ENCODE assay signal across 1 cellular context in the genomic region with DNA sequence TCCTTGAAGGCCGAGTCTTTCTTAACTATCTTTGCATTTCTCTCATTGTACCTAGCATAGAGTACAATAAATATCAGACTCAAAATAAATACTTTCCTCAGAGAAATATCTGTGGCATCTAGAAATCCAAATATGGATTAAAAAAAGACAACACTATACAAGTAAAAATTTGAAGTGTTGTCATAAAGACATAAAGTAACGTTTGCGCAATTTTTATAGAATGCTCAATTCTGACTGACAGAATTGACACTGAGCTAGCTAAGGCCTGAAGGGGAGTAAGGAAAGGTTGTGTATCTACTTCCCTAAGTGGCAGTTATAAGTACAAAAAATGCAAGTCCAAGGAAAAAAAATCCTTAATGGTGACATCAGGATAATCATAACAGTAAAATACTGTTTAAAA.
TF ChIP-seq lines count a peak whose summit lies in the region.

No MANE protein-coding gene starts in this region.

TF ChIP-seq in H1, 55 proteins besides CTCF, POLR2A, EP300 and RAD21:
- TF ChIP-seq MAFK (IDR thresholded peaks at IDR 0.05; ENCODE audit: low read depth, low read length) (no peak), CEBPB (IDR thresholded peaks at IDR 0.05; ENCODE audit: low read depth, low read length) (peak; percentile 23; the same call in 1 of the 2 replicates)
